In the genomic region with DNA sequence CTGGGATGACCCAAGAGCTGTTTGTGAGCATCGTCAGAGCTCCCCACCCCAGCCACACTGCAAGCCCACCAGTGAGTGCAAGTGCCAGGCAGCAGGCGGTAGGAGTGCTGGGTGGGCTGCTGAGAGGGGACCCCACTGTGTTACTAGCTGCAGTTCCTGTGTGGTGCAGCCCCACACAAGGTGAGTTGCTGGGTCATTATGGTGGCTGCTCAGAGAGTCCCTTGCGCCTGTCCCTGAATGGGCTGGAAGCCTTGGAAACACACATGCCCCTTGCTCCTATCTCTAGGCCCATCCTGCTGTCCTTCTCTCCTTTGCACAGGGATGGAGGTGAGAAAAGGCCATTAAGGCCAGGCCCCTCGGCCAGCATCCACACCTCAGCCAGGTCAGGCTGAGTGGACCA, we compare ENCODE assay signal across 26 cellular contexts.
"Had no signal": no experiment of that assay in that cellular context is flagged by ENCODE, and none has a peak within 500 bp of the region (broad histone marks: within the 10 kb centered on the region; RNA-seq: fewer than 3 reads in every experiment).

No MANE protein-coding gene starts in this region.

- FAIRE-seq: endometrium, pancreas, small intestine had no signal

- H3K4me1 ChIP-seq: ascending aorta, esophagus squamous epithelium, pancreas, prostate gland, sigmoid colon, thyroid gland, upper lobe of left lung had no signal

- H3K27me3 ChIP-seq: ascending aorta, esophagus squamous epithelium, neutrophil, pancreas, sigmoid colon, stomach, thyroid gland, upper lobe of left lung had no signal

- H3K9me3 ChIP-seq: ascending aorta, esophagus squamous epithelium, neutrophil, pancreas, prostate gland, sigmoid colon, stomach, thyroid gland, upper lobe of left lung had no signal

- H3K36me3 ChIP-seq: neutrophil, prostate gland, thyroid gland, upper lobe of left lung had no signal

- H3K27ac ChIP-seq: ascending aorta, epithelial cell of prostate, esophagus squamous epithelium, neutrophil, pancreas, prostate gland, sigmoid colon, stomach, thyroid gland, upper lobe of left lung had no signal

- H3K4me3 ChIP-seq: ascending aorta, esophagus squamous epithelium, pancreas, prostate gland, sigmoid colon, stomach, thyroid gland, upper lobe of left lung had no signal

- DNase-seq: activated CD4-positive, alpha-beta T cell treated with anti-CD3 and anti-CD28 coated beads for 36 hours; activated CD4-positive, CD25-positive, alpha-beta regulatory T cell; activated CD8-positive, alpha-beta memory T cell treated with anti-CD3 and anti-CD28 coated beads, Interleukin-2, amount 50 U/mL, for 48 hours; activated gamma-delta T cell; activated naive CD4-positive, alpha-beta T cell treated with anti-CD3 and anti-CD28 coated beads, Interleukin-2, amount 10 ng/mL, durations not matched to agents 7 days and 5 days; activated naive CD8-positive, alpha-beta T cell treated with anti-CD3 and anti-CD28 coated beads, Interleukin-2, amount 10 ng/mL, durations not matched to agents 7 days and 5 days; activated T-cell treated with anti-CD3 and anti-CD28 coated beads, Interleukin-2, amount 50 U/mL, for 24 hours; central memory CD4-positive, alpha-beta T cell; esophagus squamous epithelium; foreskin melanocyte; left ventricle myocardium superior; nephron progenitor cell; retina; small intestine; stimulated activated CD4-positive, alpha-beta T cell treated with anti-CD3 and anti-CD28 coated beads, Interleukin-4, amount 100 ng/mL, for 24 hours; stomach; T-helper 2 cell; thyroid gland; upper lobe of left lung had no signal
